In the genomic region with DNA sequence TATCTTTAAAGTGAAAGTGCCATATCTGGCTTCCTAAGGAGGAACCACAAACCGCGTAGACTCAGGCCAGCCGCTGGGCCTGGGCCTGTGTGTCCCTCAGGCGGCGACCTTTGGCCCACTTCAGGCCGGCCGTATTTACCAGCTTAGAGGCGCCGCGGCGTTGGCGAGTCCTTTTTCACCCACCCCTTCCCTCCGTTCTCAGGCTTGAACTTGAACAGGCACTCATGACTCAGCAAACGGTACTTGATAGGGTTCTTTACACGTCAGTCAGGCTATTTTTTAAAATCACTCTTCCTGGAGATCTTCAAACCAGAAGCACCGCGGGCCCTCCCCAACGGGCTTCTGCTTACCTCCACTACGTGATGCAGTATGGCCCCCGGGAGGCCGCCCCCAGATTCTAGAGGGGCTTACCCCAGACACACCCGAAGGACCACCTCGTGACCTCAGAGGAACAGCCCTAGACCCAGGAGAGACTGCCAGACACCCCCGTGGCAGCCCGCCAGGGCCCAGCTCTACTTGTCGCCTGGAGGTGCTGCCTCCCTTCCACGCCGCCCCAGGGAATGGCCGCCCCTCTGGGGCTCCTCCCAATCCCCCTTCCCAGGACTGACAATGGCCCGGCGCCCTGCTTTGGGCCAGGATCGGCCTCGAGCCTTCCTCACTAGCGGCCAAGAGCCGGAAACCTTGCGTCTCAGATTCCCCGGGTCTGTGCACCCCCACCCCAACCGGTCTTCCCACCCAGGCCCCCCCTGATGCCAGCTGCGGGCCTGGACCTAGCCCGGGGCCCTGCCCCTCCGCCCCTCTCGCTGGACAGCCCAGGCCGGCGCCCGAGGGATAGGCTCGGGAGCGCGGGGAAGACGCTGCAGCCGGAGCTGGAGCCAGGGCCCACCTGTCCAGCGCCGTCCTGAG, we compare ENCODE assay signal across 8 cellular contexts. TPM values are rescaled to one million over a fixed set of nuclear protein-coding genes. Genes with fewer than 3 reads are reported as not detected.
DNase-seq lines count a peak whose midpoint lies in the region; ATAC-seq and TF ChIP-seq lines count a peak whose summit lies in the region.

No MANE protein-coding gene starts in this region.

- TF ChIP-seq POLR2A in ovary (IDR thresholded peaks at IDR 0.05) = peak; percentile 72
- peak; percentile 28 to 84 for TF ChIP-seq POLR2A in thyroid gland (IDR thresholded peaks at IDR 0.05)

- H3K27me3 Mint-ChIP-seq in activated naive CD8-positive, alpha-beta T cell treated with anti-CD3 and anti-CD28 coated beads for 36 hours = no peaks in the 10 kb centered on the region

- ATAC-seq in GM19043 (IDR thresholded peaks at IDR 0.05; ENCODE audit: low read depth, unreplicated experiment) = peak; percentile 82
- peak; percentile 88 for ATAC-seq in HG03378 (IDR thresholded peaks at IDR 0.05; ENCODE audit: unreplicated experiment)
- ATAC-seq in Right ventricle myocardium inferior = peak; percentile 98

- H3K36me3 Mint-ChIP-seq in activated naive CD8-positive, alpha-beta T cell treated with anti-CD3 and anti-CD28 coated beads for 36 hours = no peaks in the 10 kb centered on the region

- no peak for TF ChIP-seq CTCF in ovary (IDR thresholded peaks at IDR 0.05)
- no peak for TF ChIP-seq CTCF in thyroid gland (IDR thresholded peaks at IDR 0.05)

- no peaks in the 10 kb centered on the region for H3K27me3 ChIP-seq in ovary
- no peaks in the 10 kb centered on the region for H3K27me3 ChIP-seq in thyroid gland

- peak; percentile 9 for TF ChIP-seq EP300 in ovary (IDR thresholded peaks at IDR 0.05)

- H3K27ac ChIP-seq in ovary (peak overlapping the region; percentile 91 to 95), thyroid gland (peak overlapping the region; percentile 90 to 98 (median 92))

- peak overlapping the region; percentile 70 for H3K27ac Mint-ChIP-seq in activated naive CD8-positive, alpha-beta T cell treated with anti-CD3 and anti-CD28 coated beads for 36 hours

- H3K4me3 Mint-ChIP-seq in activated naive CD8-positive, alpha-beta T cell treated with anti-CD3 and anti-CD28 coated beads for 36 hours = peak overlapping the region; percentile 72

- 9 to 16% (median 14%) methylated on average over 40 to 52 of the region's 52 CpGs for WGBS in ovary, 3 donors
- WGBS in thyroid gland, 2 donors = 6 to 7% methylated on average over 31 to 40 of the region's 52 CpGs

- H3K36me3 ChIP-seq in ovary (no peaks in the 10 kb centered on the region), thyroid gland (no peaks in the 10 kb centered on the region)

- peaks cover 5% of the 10 kb centered on the region for H3K4me1 Mint-ChIP-seq in activated naive CD8-positive, alpha-beta T cell treated with anti-CD3 and anti-CD28 coated beads for 36 hours

- DNase-seq in AG08395 (ENCODE audit: low spot score) = peak; percentile 82
- DNase-seq in SKM-1 (lab: John Stamatoyannopoulos, UW; ENCODE audit: unreplicated experiment) = peak; percentile 80
- DNase-seq in activated naive CD8-positive, alpha-beta T cell treated with anti-CD3 and anti-CD28 coated beads for 36 hours = peak; percentile 54
- peak; percentile 98 for DNase-seq in Right ventricle myocardium inferior (ENCODE audit: missing footprints)
- peak; percentile 88 to 95 (median 92) for DNase-seq in ovary
- DNase-seq in thyroid gland = peak; percentile 96 to 98

- intact Hi-C loops in Right ventricle myocardium inferior (cut with DNase I) (loop anchor here (1.0 to 2.0 kb wide), 2 partner anchors 34 to 45 kb away; partner anchors contain the start of gene IMPA2), ovary (cut with DNase I) (loop anchor here (2.0 to 10.0 kb wide), 3 partner anchors 33 to 87 kb away; partner anchors contain the start of gene IMPA2 (in 3 of the 4)), thyroid gland (cut with DNase I) (no loop called here)

- H3K9me3 ChIP-seq in ovary (no peaks in the 10 kb centered on the region), thyroid gland (no peaks in the 10 kb centered on the region)

- no peaks in the 10 kb centered on the region for H3K9me3 Mint-ChIP-seq in activated naive CD8-positive, alpha-beta T cell treated with anti-CD3 and anti-CD28 coated beads for 36 hours

- H3K4me1 ChIP-seq in ovary (ENCODE audit: insufficient read depth) (no peaks in the 10 kb centered on the region), thyroid gland (peaks cover 10 to 31% of the 10 kb centered on the region in 2 donors)

- H3K4me3 ChIP-seq in ovary = peak overlapping the region; percentile 48
- H3K4me3 ChIP-seq in thyroid gland (replicated peaks in 1 of 3) = peak overlapping the region; percentile 12 to 34 (median 15)

RNA-seq across cellular contexts. Expression of gene IMPA2, which starts 33.8 kb away (rescaled TPM):
- total RNA-seq in activated naive CD8-positive, alpha-beta T cell treated with anti-CD3 and anti-CD28 coated beads for 36 hours = 10 to 100 TPM; 16.0 to 17.2 TPM
- 82.8 TPM for total RNA-seq in Right ventricle myocardium inferior
- 10 to 100 TPM; 16.8 to 33.5 (median 25.2) TPM for total RNA-seq in ovary
- polyA plus RNA-seq in ovary = 10 to 100 TPM; 15.4 to 21.1 TPM
- 10 to 100 TPM; 42.5 to 75.8 (median 54.3) TPM for total RNA-seq in thyroid gland

RNA-seq across cellular contexts. Expression of gene MPPE1, which starts 39.4 kb away (rescaled TPM):
- 10 to 100 TPM; 25.3 to 27.1 TPM for total RNA-seq in activated naive CD8-positive, alpha-beta T cell treated with anti-CD3 and anti-CD28 coated beads for 36 hours
- 34.5 TPM for total RNA-seq in Right ventricle myocardium inferior
- 10 to 100 TPM; 19.9 to 38.0 (median 25.5) TPM for total RNA-seq in ovary
- polyA plus RNA-seq in ovary = 10 to 100 TPM; 22.7 to 29.8 TPM
- total RNA-seq in thyroid gland = 100 to 1,000 TPM in 1 of 4 donors, 10 to 100 TPM in 3; 50.0 to 111 (median 76.7) TPM

Comparison
In these comparisons a context has a peak if more than half of its experiments do, and no peak if none do; other contexts are left out.
1. Peak in every context shown above with its lines: DNase-seq, ATAC-seq, H3K4me3 ChIP-seq and H3K27ac ChIP-seq.